Comparison of ENCODE assay signal across 12 cellular contexts in genomic region chr15:99955181-99955525, GRCh38.
"Had no signal": no experiment of that assay in that cellular context is flagged by ENCODE, and none has a peak within 500 bp of the region (broad histone marks: within the 10 kb centered on the region; RNA-seq: fewer than 3 reads in every experiment).

No MANE protein-coding gene starts in this region.

- H3K4me3 ChIP-seq: tibial nerve had no signal

- DNase-seq: activated CD4-positive, alpha-beta T cell treated with anti-CD3 and anti-CD28 coated beads for 4 hours; activated effector memory CD4-positive, alpha-beta T cell treated with Interleukin-2 at 50 U/mL for 16 hours; activated T-cell treated with anti-CD3 and anti-CD28 coated beads, Interleukin-2, amount 50 U/mL, for 24 hours; central memory CD4-positive, alpha-beta T cell; effector memory CD8-positive, alpha-beta T cell; hippocampal formation; left colon; nucleus accumbens; stimulated activated CD4-positive, alpha-beta T cell treated with anti-CD3 and anti-CD28 coated beads, Interleukin-4, amount 100 ng/mL, for 24 hours had no signal

- H3K36me3 ChIP-seq: tibial nerve had no signal

- H3K9me3 Mint-ChIP-seq: activated naive CD4-positive, alpha-beta T cell treated with anti-CD3 and anti-CD28 coated beads, Interleukin-2, amount 50 U/mL, for 24 hours; activated T-cell treated with anti-CD3 and anti-CD28 coated beads, Interleukin-2, amount 50 U/mL, for 24 hours had no signal

- H3K4me3 Mint-ChIP-seq: activated naive CD4-positive, alpha-beta T cell treated with anti-CD3 and anti-CD28 coated beads, Interleukin-2, amount 50 U/mL, for 24 hours; activated T-cell treated with anti-CD3 and anti-CD28 coated beads, Interleukin-2, amount 50 U/mL, for 24 hours; effector memory CD8-positive, alpha-beta T cell; natural killer cell treated with Interleukin-12 subunit alpha and Interleukin-12 subunit beta and Interleukin-15 and Interleukin-18, amount 100 ng/mL, for 72 hours had no signal

- H3K27ac Mint-ChIP-seq: activated naive CD4-positive, alpha-beta T cell treated with anti-CD3 and anti-CD28 coated beads, Interleukin-2, amount 50 U/mL, for 24 hours; activated T-cell treated with anti-CD3 and anti-CD28 coated beads, Interleukin-2, amount 50 U/mL, for 24 hours; natural killer cell treated with Interleukin-12 subunit alpha and Interleukin-12 subunit beta and Interleukin-15 and Interleukin-18, amount 100 ng/mL, for 72 hours had no signal

- H3K27ac ChIP-seq: tibial nerve had no signal

- H3K27me3 ChIP-seq: tibial nerve had no signal
